ENCODE assay signal across 21 cellular contexts in genomic region chr7:20776942-20777341, GRCh38. TPM values are rescaled to one million over a fixed set of nuclear protein-coding genes. Genes with fewer than 3 reads are reported as not detected.
DNase-seq lines count a peak whose midpoint lies in the region; ATAC-seq and TF ChIP-seq lines count a peak whose summit lies in the region.
"Had no signal": no experiment of that assay in that cellular context is flagged by ENCODE, and none has a peak within 500 bp of the region (broad histone marks: within the 10 kb centered on the region; RNA-seq: fewer than 3 reads in every experiment).

No MANE protein-coding gene starts in this region.

- peaks cover 7% of the 10 kb centered on the region for H3K4me1 Mint-ChIP-seq in activated naive CD4-positive, alpha-beta T cell treated with anti-CD3 and anti-CD28 coated beads, Interleukin-2, amount 10 ng/mL, durations not matched to agents 7 days and 5 days
- H3K4me1 Mint-ChIP-seq in activated T-helper 1 cell treated with anti-CD3 and anti-CD28 coated beads, Interleukin-12 subunit alpha, Interleukin-12 subunit beta, Interleukin-2, Interleukin-4 antibody, amounts not matched to agents 30 ng/mL and 10 ng/mL and 1 ng/mL, durations not matched to agents 14 hours and 24 hours and 36 hours (ENCODE audit: low read depth): peaks cover 9% of the 10 kb centered on the region
- peaks cover 4% of the 10 kb centered on the region for H3K4me1 Mint-ChIP-seq in memory B cell
- peaks cover 17% of the 10 kb centered on the region for H3K4me1 Mint-ChIP-seq in stimulated activated naive CD8-positive, alpha-beta T cell treated with anti-CD3 and anti-CD28 coated beads, Interleukin-15, amount 100 ng/mL, for 72 hours
- H3K4me1 Mint-ChIP-seq in CD8-positive, alpha-beta memory T cell: peaks cover 7 to 9% (median 9%) of the 10 kb centered on the region in 3 donors

- POLR2A ChIA-PET in CD8-positive, alpha-beta memory T cell (lab: Charles Lee): no interaction called here

- no peak for DNase-seq in activated naive CD4-positive, alpha-beta T cell treated with anti-CD3 and anti-CD28 coated beads, Interleukin-2, amount 10 ng/mL, durations not matched to agents 7 days and 5 days
- no peak for DNase-seq in activated naive CD4-positive, alpha-beta T cell treated with anti-CD3 and anti-CD28 coated beads, Interleukin-2, amount 50 U/mL, for 16 hours
- no peak for DNase-seq in activated T-helper 1 cell treated with anti-CD3 and anti-CD28 coated beads, Interleukin-12 subunit alpha, Interleukin-12 subunit beta, Interleukin-2, Interleukin-4 antibody, amounts not matched to agents 30 ng/mL and 10 ng/mL and 1 ng/mL, durations not matched to agents 14 hours and 24 hours and 36 hours (ENCODE audit: low spot score)
- DNase-seq in memory B cell (ENCODE audit: low spot score in 2 of 2) (no peak), ascending aorta (ENCODE audit: low spot score in 2 of 2) (no peak), hypothalamus (lab: John Stamatoyannopoulos, UW) (no peak)
- no peak for DNase-seq in stimulated activated naive CD8-positive, alpha-beta T cell treated with anti-CD3 and anti-CD28 coated beads, Interleukin-15, amount 100 ng/mL, for 72 hours
- no peak for DNase-seq in CD8-positive, alpha-beta memory T cell
- DNase-seq: ACHN; activated CD8-positive, alpha-beta memory T cell treated with anti-CD3 and anti-CD28 coated beads, Interleukin-2, amount 50 U/mL, for 4 hours; activated naive CD4-positive, alpha-beta T cell; lower lobe of right lung; NCI-H1694; NCI-H345; NK-92 treated with Interleukin-12 subunit alpha and Interleukin-12 subunit beta, amount 100 ng/mL, for 24 hours; transverse colon had no signal

- H3K27ac Mint-ChIP-seq in activated naive CD4-positive, alpha-beta T cell treated with anti-CD3 and anti-CD28 coated beads, Interleukin-2, amount 10 ng/mL, durations not matched to agents 7 days and 5 days: peak overlapping the region; percentile 17
- peak overlapping the region; percentile 61 for H3K27ac Mint-ChIP-seq in activated T-helper 1 cell treated with anti-CD3 and anti-CD28 coated beads, Interleukin-12 subunit alpha, Interleukin-12 subunit beta, Interleukin-2, Interleukin-4 antibody, amounts not matched to agents 30 ng/mL and 10 ng/mL and 1 ng/mL, durations not matched to agents 14 hours and 24 hours and 36 hours
- H3K27ac Mint-ChIP-seq in memory B cell: no peak overlapping the region
- H3K27ac Mint-ChIP-seq in stimulated activated naive CD8-positive, alpha-beta T cell treated with anti-CD3 and anti-CD28 coated beads, Interleukin-15, amount 100 ng/mL, for 72 hours: no peak overlapping the region
- no peak overlapping the region for H3K27ac Mint-ChIP-seq in CD8-positive, alpha-beta memory T cell

- H3K4me1 ChIP-seq in ascending aorta: peaks cover 0 to 2% of the 10 kb centered on the region in 2 donors
- H3K4me1 ChIP-seq in CD8-positive, alpha-beta memory T cell (ENCODE audit: insufficient read depth, low read length): peaks cover 5% of the 10 kb centered on the region

- peaks cover 62% of the 10 kb centered on the region for H3K27me3 Mint-ChIP-seq in activated naive CD4-positive, alpha-beta T cell treated with anti-CD3 and anti-CD28 coated beads, Interleukin-2, amount 10 ng/mL, durations not matched to agents 7 days and 5 days
- H3K27me3 Mint-ChIP-seq in activated T-helper 1 cell treated with anti-CD3 and anti-CD28 coated beads, Interleukin-12 subunit alpha, Interleukin-12 subunit beta, Interleukin-2, Interleukin-4 antibody, amounts not matched to agents 30 ng/mL and 10 ng/mL and 1 ng/mL, durations not matched to agents 14 hours and 24 hours and 36 hours (ENCODE audit: insufficient read depth): peaks cover 66% of the 10 kb centered on the region
- H3K27me3 Mint-ChIP-seq in memory B cell: peaks cover 33% of the 10 kb centered on the region
- peaks cover 87% of the 10 kb centered on the region for H3K27me3 Mint-ChIP-seq in stimulated activated naive CD8-positive, alpha-beta T cell treated with anti-CD3 and anti-CD28 coated beads, Interleukin-15, amount 100 ng/mL, for 72 hours
- H3K27me3 Mint-ChIP-seq in CD8-positive, alpha-beta memory T cell: peaks cover 57 to 68% of the 10 kb centered on the region in 2 donors

- H3K4me3 ChIP-seq in ascending aorta: no peak overlapping the region
- no peak overlapping the region for H3K4me3 ChIP-seq in CD8-positive, alpha-beta memory T cell (ENCODE audit: low read length)
- H3K4me3 ChIP-seq: lower lobe of right lung had no signal

- no peak for ATAC-seq in memory B cell (ENCODE audit: low read depth)
- no peak for ATAC-seq in stimulated activated naive CD8-positive, alpha-beta T cell treated with anti-CD3 and anti-CD28 coated beads, Interleukin-15, amount 100 ng/mL, for 72 hours
- ATAC-seq: esophagus mucosa; stimulated activated memory B cell treated with anti-CD40 and anti-IgM and Interleukin-4, amounts not matched to agents 10 μg/mL and 1 μg/mL and 100 μg/mL, for 72 hours had no signal

- intact Hi-C loops in activated T-helper 1 cell treated with anti-CD3 and anti-CD28 coated beads, Interleukin-12 subunit alpha, Interleukin-12 subunit beta, Interleukin-2, Interleukin-4 antibody, amounts not matched to agents 30 ng/mL and 10 ng/mL and 1 ng/mL, durations not matched to agents 14 hours and 24 hours and 36 hours (cut with micrococcal nuclease): loop anchor here (5.0 kb wide), 1 partner anchor 475 kb away; no protein-coding TSS in a partner anchor
- intact Hi-C loops in ascending aorta (cut with DNase I): no loop called here

- H3K27ac ChIP-seq in ascending aorta: no peak overlapping the region
- no peak overlapping the region for H3K27ac ChIP-seq in CD8-positive, alpha-beta memory T cell (ENCODE audit: low read depth, low read length)
- H3K27ac ChIP-seq: lower lobe of right lung, transverse colon had no signal

- H3K9me3 ChIP-seq in ascending aorta: no peaks in the 10 kb centered on the region
- H3K9me3 ChIP-seq in CD8-positive, alpha-beta memory T cell (ENCODE audit: low read length): no peaks in the 10 kb centered on the region
- H3K9me3 ChIP-seq: lower lobe of right lung, transverse colon had no signal

- H3K4me3 Mint-ChIP-seq in activated naive CD4-positive, alpha-beta T cell treated with anti-CD3 and anti-CD28 coated beads, Interleukin-2, amount 10 ng/mL, durations not matched to agents 7 days and 5 days: peak overlapping the region; percentile 6
- no peak overlapping the region for H3K4me3 Mint-ChIP-seq in activated T-helper 1 cell treated with anti-CD3 and anti-CD28 coated beads, Interleukin-12 subunit alpha, Interleukin-12 subunit beta, Interleukin-2, Interleukin-4 antibody, amounts not matched to agents 30 ng/mL and 10 ng/mL and 1 ng/mL, durations not matched to agents 14 hours and 24 hours and 36 hours
- H3K4me3 Mint-ChIP-seq in memory B cell: peak overlapping the region; percentile 38
- H3K4me3 Mint-ChIP-seq in stimulated activated naive CD8-positive, alpha-beta T cell treated with anti-CD3 and anti-CD28 coated beads, Interleukin-15, amount 100 ng/mL, for 72 hours: peak overlapping the region; percentile 82 to 86
- peak overlapping the region in 2 of 7 donors; percentile 36 to 45 for H3K4me3 Mint-ChIP-seq in CD8-positive, alpha-beta memory T cell

- H3K9me3 Mint-ChIP-seq in activated naive CD4-positive, alpha-beta T cell treated with anti-CD3 and anti-CD28 coated beads, Interleukin-2, amount 10 ng/mL, durations not matched to agents 7 days and 5 days: no peaks in the 10 kb centered on the region
- H3K9me3 Mint-ChIP-seq in activated T-helper 1 cell treated with anti-CD3 and anti-CD28 coated beads, Interleukin-12 subunit alpha, Interleukin-12 subunit beta, Interleukin-2, Interleukin-4 antibody, amounts not matched to agents 30 ng/mL and 10 ng/mL and 1 ng/mL, durations not matched to agents 14 hours and 24 hours and 36 hours: no peaks in the 10 kb centered on the region
- peaks cover 3% of the 10 kb centered on the region for H3K9me3 Mint-ChIP-seq in memory B cell
- peaks cover 0 to 3% of the 10 kb centered on the region in 2 donors for H3K9me3 Mint-ChIP-seq in stimulated activated naive CD8-positive, alpha-beta T cell treated with anti-CD3 and anti-CD28 coated beads, Interleukin-15, amount 100 ng/mL, for 72 hours
- peaks cover 6 to 18% (median 16%) of the 10 kb centered on the region in 5 donors for H3K9me3 Mint-ChIP-seq in CD8-positive, alpha-beta memory T cell
- H3K9me3 Mint-ChIP-seq: stimulated activated memory B cell treated with anti-CD40 and anti-IgM and Interleukin-4, amounts not matched to agents 10 μg/mL and 1 μg/mL and 100 μg/mL, for 72 hours had no signal

- no peak for TF ChIP-seq CTCF in ascending aorta (IDR thresholded peaks at IDR 0.05)

- CTCF ChIA-PET in activated naive CD4-positive, alpha-beta T cell treated with anti-CD3 and anti-CD28 coated beads, Interleukin-2, amount 10 ng/mL, durations not matched to agents 7 days and 5 days (lab: Charles Lee): interaction anchor here (0.6 to 2.4 kb wide), 4 partner anchors 17 to 1326 kb away, joined by 3 to 7 read pairs (median 4); no protein-coding TSS in a partner anchor
- CTCF ChIA-PET in CD8-positive, alpha-beta memory T cell (lab: Charles Lee): no interaction called here

- peaks cover 18% of the 10 kb centered on the region for H3K27me3 ChIP-seq in ascending aorta
- peaks cover 42% of the 10 kb centered on the region for H3K27me3 ChIP-seq in CD8-positive, alpha-beta memory T cell (ENCODE audit: insufficient read depth, low read length, poor library complexity, severe bottlenecking)

- peaks cover 4% of the 10 kb centered on the region for H3K36me3 Mint-ChIP-seq in activated naive CD4-positive, alpha-beta T cell treated with anti-CD3 and anti-CD28 coated beads, Interleukin-2, amount 10 ng/mL, durations not matched to agents 7 days and 5 days
- H3K36me3 Mint-ChIP-seq in activated T-helper 1 cell treated with anti-CD3 and anti-CD28 coated beads, Interleukin-12 subunit alpha, Interleukin-12 subunit beta, Interleukin-2, Interleukin-4 antibody, amounts not matched to agents 30 ng/mL and 10 ng/mL and 1 ng/mL, durations not matched to agents 14 hours and 24 hours and 36 hours (ENCODE audit: low read depth): peaks cover 2% of the 10 kb centered on the region
- peaks cover 5% of the 10 kb centered on the region for H3K36me3 Mint-ChIP-seq in memory B cell
- peaks cover 0 to 3% (median 0%) of the 10 kb centered on the region in 3 donors for H3K36me3 Mint-ChIP-seq in CD8-positive, alpha-beta memory T cell

- H3K36me3 ChIP-seq in ascending aorta: no peaks in the 10 kb centered on the region
- no peaks in the 10 kb centered on the region for H3K36me3 ChIP-seq in CD8-positive, alpha-beta memory T cell (ENCODE audit: insufficient read depth, low read length)
- H3K36me3 ChIP-seq: lower lobe of right lung, transverse colon had no signal

RNA-seq across cellular contexts. Expression of gene SP8, which starts 9.7 kb away (rescaled TPM):
- total RNA-seq in activated T-helper 1 cell treated with anti-CD3 and anti-CD28 coated beads, Interleukin-12 subunit alpha, Interleukin-12 subunit beta, Interleukin-2, Interleukin-4 antibody, amounts not matched to agents 30 ng/mL and 10 ng/mL and 1 ng/mL, durations not matched to agents 14 hours and 24 hours and 36 hours: not detected in 2 replicates
- not detected for total RNA-seq in ascending aorta
- total RNA-seq in CD8-positive, alpha-beta memory T cell: not detected
- polyA plus RNA-seq in CD8-positive, alpha-beta memory T cell: not detected
- total RNA-seq: esophagus mucosa, glomerular endothelial cell, HepG2, lower lobe of right lung, M059J, transverse colon had no signal
- polyA plus RNA-seq: HepG2 had no signal

Comparison
In these comparisons a context has a peak if more than half of its experiments do, and no peak if none do; other contexts are left out.
1. H3K27ac Mint-ChIP-seq: peak in activated naive CD4-positive, alpha-beta T cell treated with anti-CD3 and anti-CD28 coated beads, Interleukin-2, amount 10 ng/mL, durations not matched to agents 7 days and 5 days (single experiment) and activated T-helper 1 cell treated with anti-CD3 and anti-CD28 coated beads, Interleukin-12 subunit alpha, Interleukin-12 subunit beta, Interleukin-2, Interleukin-4 antibody, amounts not matched to agents 30 ng/mL and 10 ng/mL and 1 ng/mL, durations not matched to agents 14 hours and 24 hours and 36 hours (single experiment); none in memory B cell (single experiment), stimulated activated naive CD8-positive, alpha-beta T cell treated with anti-CD3 and anti-CD28 coated beads, Interleukin-15, amount 100 ng/mL, for 72 hours (0 of 2) and CD8-positive, alpha-beta memory T cell (0 of 8).